14 cellular contexts compared by ENCODE assay signal in the genomic region with DNA sequence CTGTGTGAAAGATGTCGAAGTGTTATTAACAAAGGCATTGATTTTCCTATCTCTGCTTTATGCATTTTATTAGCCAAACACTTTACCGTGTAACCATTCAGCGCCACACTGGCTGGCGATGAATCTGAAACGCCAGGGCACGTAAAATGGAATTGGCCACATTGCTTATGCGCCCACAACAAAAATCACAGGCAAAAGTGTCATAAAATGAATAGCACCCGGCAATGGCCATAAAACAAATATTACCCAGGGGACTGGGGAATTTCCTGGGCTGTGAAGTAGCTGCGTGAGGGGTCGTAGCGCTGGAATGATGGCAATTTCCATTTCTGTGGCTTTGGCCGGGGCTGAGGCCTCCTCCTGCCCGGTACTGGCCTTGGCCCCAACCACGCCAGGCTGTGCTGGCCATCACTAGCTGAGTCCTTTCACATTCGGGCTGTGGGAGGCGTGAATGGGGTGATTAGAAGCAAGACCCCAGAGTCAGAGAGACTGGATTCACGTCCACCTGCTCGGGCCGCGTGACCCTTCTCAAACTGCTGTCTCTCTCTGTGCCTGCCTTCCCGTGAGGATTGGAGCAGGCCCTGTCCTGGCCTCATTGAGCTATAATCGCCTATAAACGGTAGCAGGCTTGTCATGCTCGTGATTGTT.
"Had no signal": no experiment of that assay in that cellular context is flagged by ENCODE, and none has a peak within 500 bp of the region (broad histone marks: within the 10 kb centered on the region; RNA-seq: fewer than 3 reads in every experiment).

No MANE protein-coding gene starts in this region.

- H3K36me3 ChIP-seq: esophagus squamous epithelium, stomach, upper lobe of left lung had no signal

- H3K4me3 ChIP-seq: esophagus squamous epithelium, psoas muscle, stomach, upper lobe of left lung had no signal

- H3K27ac ChIP-seq: esophagus squamous epithelium, psoas muscle, stomach, upper lobe of left lung had no signal

- H3K27me3 ChIP-seq: upper lobe of left lung had no signal

- DNase-seq: activated CD4-positive, alpha-beta T cell treated with anti-CD3 and anti-CD28 coated beads, Interleukin-2, amount 10 ng/mL, durations not matched to agents 7 days and 5 days; activated CD8-positive, alpha-beta memory T cell treated with anti-CD3 and anti-CD28 coated beads, Interleukin-2, amount 50 U/mL, for 4 hours; activated CD8-positive, alpha-beta T cell treated with anti-CD3 and anti-CD28 coated beads, Interleukin-2, amount 10 ng/mL, durations not matched to agents 7 days and 5 days; activated gamma-delta T cell; activated T-cell treated with anti-CD3 and anti-CD28 coated beads, Interleukin-2, amount 50 U/mL, for 48 hours; effector memory CD4-positive, alpha-beta T cell; esophagus squamous epithelium; stimulated activated CD4-positive, alpha-beta T cell treated with anti-CD3 and anti-CD28 coated beads, Interleukin-4, amount 100 ng/mL, for 24 hours; stomach; T1000 had no signal

- H3K9me3 ChIP-seq: esophagus squamous epithelium, psoas muscle, stomach, upper lobe of left lung had no signal

- H3K4me1 ChIP-seq: esophagus squamous epithelium, psoas muscle, stomach, upper lobe of left lung had no signal

- ATAC-seq: activated CD4-positive, CD25-positive, alpha-beta regulatory T cell treated with anti-CD3 and anti-CD28 coated beads, Interleukin-2, amount 50 U/mL, for 24 hours; activated CD8-positive, alpha-beta T cell treated with anti-CD3 and anti-CD28 coated beads, Interleukin-2, amount 10 ng/mL, durations not matched to agents 7 days and 5 days; psoas muscle; stimulated activated effector memory CD8-positive, alpha-beta T cell treated with anti-CD3 and anti-CD28 coated beads, Interleukin-12 subunit alpha, Interleukin-12 subunit beta, amount 100 ng/mL, for 72 hours had no signal
